1 cellular context compared by ENCODE assay signal in the genomic region with DNA sequence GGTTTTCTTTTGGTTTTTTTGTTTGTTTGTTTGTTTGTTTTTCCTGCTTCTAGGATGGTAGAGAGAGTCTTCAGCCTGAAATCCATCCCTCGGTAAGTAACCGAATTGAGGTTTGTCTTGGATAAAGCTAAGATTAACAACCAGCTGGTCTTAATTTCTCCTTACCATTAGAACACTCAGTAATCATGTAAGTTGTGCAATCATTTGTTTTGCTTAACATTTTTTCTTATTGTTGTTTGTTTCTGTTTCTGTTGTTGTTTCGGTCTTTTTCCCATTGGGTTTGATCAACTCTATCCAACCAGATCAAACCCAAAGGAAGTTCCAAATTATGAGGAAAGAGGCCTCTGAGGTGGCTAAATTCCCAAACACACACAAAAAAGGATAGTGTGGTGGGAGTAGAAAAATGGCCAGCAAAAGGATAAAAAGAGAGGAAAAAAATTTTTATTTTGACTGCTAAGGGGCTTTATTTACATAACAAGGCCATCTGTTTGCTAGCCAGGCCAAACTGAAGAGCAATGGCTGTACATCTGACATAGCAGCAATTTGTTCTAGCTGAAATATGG.
A peak's percentile ranks its signal among the peaks of the same experiment; 100 is the strongest.
TF ChIP-seq lines count a peak whose summit lies in the region.

No MANE protein-coding gene starts in this region.

TF ChIP-seq in IMR-90, 13 proteins besides CTCF, POLR2A, EP300 and RAD21:
- TF ChIP-seq CEBPB (IDR thresholded peaks at IDR 0.05; ENCODE audit: low read depth, low read length) (peak; percentile 58), RFX5 (IDR thresholded peaks at IDR 0.05; ENCODE audit: low read depth, low read length) (no peak)
